ENCODE assay signal across 1 cellular context in genomic region chr9:86983260-86984255, GRCh38.
TF ChIP-seq lines count a peak whose summit lies in the region.

No MANE protein-coding gene starts in this region.

TF ChIP-seq in HEK293, 187 proteins besides CTCF, POLR2A, EP300 and RAD21 (continued from another document):
- TF ChIP-seq YY2 (tag by site-specific recombination; IDR thresholded peaks at IDR 0.05) (no peak), ZNF530 (tag by site-specific recombination; IDR thresholded peaks at IDR 0.05; ENCODE audit: low read depth) (no peak), ZNF785 (tag by site-specific recombination; IDR thresholded peaks at IDR 0.05) (no peak), ZNF639 (tag by site-specific recombination; IDR thresholded peaks at IDR 0.05) (peak; percentile 81; the same call in 1 of the 2 replicates), ZSCAN16 (tag by site-specific recombination; IDR thresholded peaks at IDR 0.05) (no peak), SCRT1 (tag by site-specific recombination; IDR thresholded peaks at IDR 0.05; ENCODE audit: borderline replicate concordance) (no peak), KLF1 (tag by site-specific recombination; IDR thresholded peaks at IDR 0.05) (no peak), ZFP41 (tag by site-specific recombination; IDR thresholded peaks at IDR 0.05; ENCODE audit: borderline replicate concordance) (no peak), ZNF791 (tag by site-specific recombination; IDR thresholded peaks at IDR 0.05) (no peak), ZNF341 (tag by site-specific recombination; IDR thresholded peaks at IDR 0.05; ENCODE audit: low read depth) (peak; percentile 79), MYNN (tag by site-specific recombination; IDR thresholded peaks at IDR 0.05; ENCODE audit: borderline replicate concordance) (0 out of 2 replicates have a peak, but pooled peaks have one; percentile 46), BCL11A (tag by site-specific recombination; IDR thresholded peaks at IDR 0.05; ENCODE audit: low read depth) (peak; percentile 67; the same call in 1 of the 2 replicates)
